17 cellular contexts compared by ENCODE assay signal in the genomic region with DNA sequence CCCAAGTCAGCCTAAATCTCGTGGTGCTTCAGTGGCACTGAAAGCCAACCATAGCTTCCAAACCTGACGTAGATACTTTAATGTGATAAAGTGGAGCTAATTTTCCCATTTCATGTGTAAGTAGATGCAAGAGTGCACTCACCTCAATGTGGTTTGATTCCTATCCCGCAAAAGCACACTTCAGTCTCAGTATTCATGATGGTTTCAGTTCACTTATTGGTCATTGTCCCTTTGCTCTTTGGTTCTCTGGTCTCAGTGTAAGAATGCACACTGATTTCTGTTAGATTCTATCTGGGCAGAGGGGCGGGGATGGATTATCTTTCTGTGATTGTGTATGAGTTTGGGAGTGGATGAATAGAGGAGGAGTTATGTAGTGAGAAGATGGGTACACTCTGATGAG.
DNase-seq lines count a peak whose midpoint lies in the region; ATAC-seq and TF ChIP-seq lines count a peak whose summit lies in the region.
"Had no signal": no experiment of that assay in that cellular context is flagged by ENCODE, and none has a peak within 500 bp of the region (broad histone marks: within the 10 kb centered on the region; RNA-seq: fewer than 3 reads in every experiment).

No MANE protein-coding gene starts in this region.

- no peak overlapping the region for H3K27ac Mint-ChIP-seq in activated CD4-positive, alpha-beta T cell treated with anti-CD3 and anti-CD28 coated beads, Interleukin-2, amount 10 ng/mL, durations not matched to agents 7 days and 5 days
- H3K27ac Mint-ChIP-seq in nephron progenitor cell (peak overlapping the region; percentile 40), Caco-2 (ENCODE audit: unreplicated experiment) (no peak overlapping the region)
- H3K27ac Mint-ChIP-seq: T-helper 1 cell treated with Interleukin-12 subunit alpha and Interleukin-12 subunit beta and Interleukin-4 antibody, amounts not matched to agents 30 μg/mL and 1 μg/mL, for 36 hours had no signal

- no peaks in the 10 kb centered on the region for H3K27me3 ChIP-seq in Caco-2 (replicated peaks; ENCODE audit: control insufficient read depth, insufficient read depth, low read length)
- no peaks in the 10 kb centered on the region for H3K27me3 ChIP-seq in right cardiac atrium (ENCODE audit: control insufficient read depth, insufficient read depth)
- H3K27me3 ChIP-seq: sigmoid colon, stomach had no signal

- H3K4me1 ChIP-seq in Caco-2, result no peaks in the 10 kb centered on the region
- peaks cover 6% of the 10 kb centered on the region for H3K4me1 ChIP-seq in right cardiac atrium (ENCODE audit: control insufficient read depth, insufficient read depth, low read length)

- H3K27ac ChIP-seq in right cardiac atrium (ENCODE audit: low read length), result no peak overlapping the region
- H3K27ac ChIP-seq: sigmoid colon, stomach had no signal

- TF ChIP-seq CTCF in nephron progenitor cell (IDR thresholded peaks at IDR 0.05) (no peak), Caco-2 (IDR thresholded peaks at IDR 0.05; ENCODE audit: insufficient read depth in 1 of 2, low read depth in 1 of 2, low read length in 1 of 2, severe bottlenecking in 1 of 2, unreplicated experiment in 1 of 2) (no peak)

- WGBS in right cardiac atrium, result 96% methylated on average over 4 of the region's 4 CpGs

- H3K36me3 ChIP-seq in Caco-2 (ENCODE audit: control insufficient read depth, insufficient read depth, low read length), result no peaks in the 10 kb centered on the region
- H3K36me3 ChIP-seq: sigmoid colon, stomach had no signal

- DNase-seq in activated CD4-positive, alpha-beta T cell treated with anti-CD3 and anti-CD28 coated beads for 48 hours, result peak; percentile 17
- DNase-seq in activated CD4-positive, alpha-beta T cell treated with anti-CD3 and anti-CD28 coated beads, Interleukin-2, amount 10 ng/mL, durations not matched to agents 7 days and 5 days, result no peak
- no peak for DNase-seq in nephron progenitor cell
- DNase-seq in Caco-2, result no peak
- no peak for DNase-seq in right cardiac atrium
- DNase-seq: activated gamma-delta T cell treated with Interleukin-2 at 50 U/mL for 16 hours, GF-D8, mesendoderm, NCI-H187 treated with DMSO at 0.1 percent for 48 hours, NCI-H524 treated with DMSO at 0.1 percent for 48 hours, RPMI8226, sigmoid colon, stomach had no signal

- no peaks in the 10 kb centered on the region for H3K9me3 Mint-ChIP-seq in activated CD4-positive, alpha-beta T cell treated with anti-CD3 and anti-CD28 coated beads, Interleukin-2, amount 10 ng/mL, durations not matched to agents 7 days and 5 days
- H3K9me3 Mint-ChIP-seq in nephron progenitor cell (no peaks in the 10 kb centered on the region), Caco-2 (ENCODE audit: unreplicated experiment) (no peaks in the 10 kb centered on the region)
- H3K9me3 Mint-ChIP-seq: T-helper 1 cell treated with Interleukin-12 subunit alpha and Interleukin-12 subunit beta and Interleukin-4 antibody, amounts not matched to agents 30 μg/mL and 1 μg/mL, for 36 hours had no signal

- peak; percentile 82 for ATAC-seq in GM19452 (IDR thresholded peaks at IDR 0.05; ENCODE audit: unreplicated experiment)
- peak; percentile 56 for ATAC-seq in HG03457 (IDR thresholded peaks at IDR 0.05; ENCODE audit: unreplicated experiment)
- no peak for ATAC-seq in GM21529 (IDR thresholded peaks at IDR 0.05; ENCODE audit: unreplicated experiment)
- ATAC-seq in right cardiac atrium, result no peak

- H3K9me3 ChIP-seq in Caco-2 (no peaks in the 10 kb centered on the region), right cardiac atrium (ENCODE audit: control insufficient read depth, low read length) (no peaks in the 10 kb centered on the region)
- H3K9me3 ChIP-seq: sigmoid colon, stomach had no signal

- H3K4me1 Mint-ChIP-seq in activated CD4-positive, alpha-beta T cell treated with anti-CD3 and anti-CD28 coated beads, Interleukin-2, amount 10 ng/mL, durations not matched to agents 7 days and 5 days, result peaks cover 24% of the 10 kb centered on the region
- peaks cover 83% of the 10 kb centered on the region for H3K4me1 Mint-ChIP-seq in nephron progenitor cell
- H3K4me1 Mint-ChIP-seq in Caco-2 (ENCODE audit: low read depth, unreplicated experiment), result peaks cover 10% of the 10 kb centered on the region

- no peaks in the 10 kb centered on the region for H3K36me3 Mint-ChIP-seq in activated CD4-positive, alpha-beta T cell treated with anti-CD3 and anti-CD28 coated beads, Interleukin-2, amount 10 ng/mL, durations not matched to agents 7 days and 5 days (ENCODE audit: low read depth)
- H3K36me3 Mint-ChIP-seq in nephron progenitor cell (ENCODE audit: low read depth), result peaks cover under 1% of the 10 kb centered on the region
- no peaks in the 10 kb centered on the region for H3K36me3 Mint-ChIP-seq in Caco-2 (ENCODE audit: insufficient read depth, unreplicated experiment)

- H3K4me3 ChIP-seq in Caco-2 (ENCODE audit: low read depth, low read length), result no peak overlapping the region
- H3K4me3 ChIP-seq in right cardiac atrium (ENCODE audit: low read length), result no peak overlapping the region
- H3K4me3 ChIP-seq: sigmoid colon, stomach had no signal

- POLR2A ChIA-PET in activated CD4-positive, alpha-beta T cell treated with anti-CD3 and anti-CD28 coated beads, Interleukin-2, amount 10 ng/mL, durations not matched to agents 7 days and 5 days (lab: Charles Lee), result no interaction called here
- POLR2A ChIA-PET in Caco-2 (lab: Charles Lee), result no interaction called here

- H3K27me3 Mint-ChIP-seq in activated CD4-positive, alpha-beta T cell treated with anti-CD3 and anti-CD28 coated beads, Interleukin-2, amount 10 ng/mL, durations not matched to agents 7 days and 5 days, result peaks cover 9% of the 10 kb centered on the region
- H3K27me3 Mint-ChIP-seq in nephron progenitor cell (ENCODE audit: low read depth, poor library complexity) (no peaks in the 10 kb centered on the region), Caco-2 (ENCODE audit: insufficient read depth, unreplicated experiment) (no peaks in the 10 kb centered on the region)

- no TSS peak for BruUV-seq in Caco-2 (replicated peaks; lab: Mats Ljungman, UMichigan)

- H3K4me3 Mint-ChIP-seq in activated CD4-positive, alpha-beta T cell treated with anti-CD3 and anti-CD28 coated beads, Interleukin-2, amount 10 ng/mL, durations not matched to agents 7 days and 5 days, result no peak overlapping the region
- no peak overlapping the region for H3K4me3 Mint-ChIP-seq in nephron progenitor cell
- H3K4me3 Mint-ChIP-seq in Caco-2 (ENCODE audit: unreplicated experiment), result no peak overlapping the region
- H3K4me3 Mint-ChIP-seq: T-helper 1 cell treated with Interleukin-12 subunit alpha and Interleukin-12 subunit beta and Interleukin-4 antibody, amounts not matched to agents 30 μg/mL and 1 μg/mL, for 36 hours had no signal

- CTCF ChIA-PET in activated CD4-positive, alpha-beta T cell treated with anti-CD3 and anti-CD28 coated beads, Interleukin-2, amount 10 ng/mL, durations not matched to agents 7 days and 5 days (lab: Charles Lee), result no interaction called here
- CTCF ChIA-PET in Caco-2 (lab: Charles Lee), result no interaction called here

- intact Hi-C loops in Caco-2 (cut with micrococcal nuclease; ENCODE audit: unreplicated experiment), result no loop called here
- intact Hi-C loops in right cardiac atrium (cut with DNase I), result no loop called here

Comparison
In these comparisons a context has a peak if more than half of its experiments do, and no peak if none do; other contexts are left out.
1. ATAC-seq: peak in GM19452 (single experiment) and HG03457 (single experiment); none in GM21529 (single experiment) and right cardiac atrium (0 of 2).